Comparison of ENCODE assay signal across 14 cellular contexts in the genomic region with DNA sequence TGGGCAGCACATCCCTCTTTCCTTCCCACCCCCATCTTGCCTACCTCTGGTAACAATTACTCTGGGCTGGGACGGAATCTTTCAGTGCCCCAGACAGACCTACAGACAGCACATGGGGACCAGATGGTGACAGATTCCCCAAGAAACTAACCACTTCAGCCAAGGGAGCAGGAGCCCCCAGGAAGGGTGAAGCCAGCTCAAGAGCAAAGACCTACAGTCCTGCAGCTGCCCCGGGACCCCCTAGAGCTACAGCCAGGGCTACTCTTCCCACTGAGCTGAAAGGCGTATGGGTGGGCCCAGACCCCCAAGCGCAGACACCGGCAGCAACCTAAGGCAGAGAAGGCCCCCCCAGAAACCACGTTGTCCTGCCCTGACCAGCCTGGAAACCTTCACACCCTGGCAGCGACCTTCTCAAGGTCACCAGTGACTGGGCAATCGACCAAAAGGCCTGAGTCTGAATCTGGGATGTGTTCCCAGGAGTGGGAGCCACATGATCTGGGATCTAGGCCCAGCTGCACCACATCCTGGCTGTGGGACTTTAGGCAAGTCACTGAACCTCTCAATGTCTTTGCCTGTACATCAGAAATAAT.
DNase-seq lines count a peak whose midpoint lies in the region; ATAC-seq, FAIRE-seq and TF ChIP-seq lines count a peak whose summit lies in the region.
"Had no signal": no experiment of that assay in that cellular context is flagged by ENCODE, and none has a peak within 500 bp of the region (broad histone marks: within the 10 kb centered on the region; RNA-seq: fewer than 3 reads in every experiment).

No MANE protein-coding gene starts in this region.

- no peak overlapping the region for H3K4me3 ChIP-seq in CD4-positive, CD25-positive, alpha-beta regulatory T cell (ENCODE audit: low read depth, low read length)
- no peak overlapping the region for H3K4me3 ChIP-seq in adrenal gland
- no peak overlapping the region for H3K4me3 ChIP-seq in pancreas
- H3K4me3 ChIP-seq in naive thymus-derived CD4-positive, alpha-beta T cell (ENCODE audit: low read length), result no peak overlapping the region
- H3K4me3 ChIP-seq: GM12878, smooth muscle cell had no signal

- H3K4me1 ChIP-seq in CD4-positive, CD25-positive, alpha-beta regulatory T cell (ENCODE audit: control insufficient read depth, insufficient read depth, low read length, poor library complexity, severe bottlenecking), result no peaks in the 10 kb centered on the region
- H3K4me1 ChIP-seq in adrenal gland (replicated peaks in 1 of 2) (peaks cover 23 to 27% of the 10 kb centered on the region in 2 donors), pancreas (peaks cover 0 to 4% (median 0%) of the 10 kb centered on the region in 3 donors)
- no peaks in the 10 kb centered on the region for H3K4me1 ChIP-seq in naive thymus-derived CD4-positive, alpha-beta T cell (ENCODE audit: control insufficient read depth in 2 of 2, insufficient read depth in 2 of 2, low read length in 2 of 2)

- no peaks in the 10 kb centered on the region for H3K36me3 Mint-ChIP-seq in CD4-positive, CD25-positive, alpha-beta regulatory T cell
- H3K36me3 Mint-ChIP-seq in naive thymus-derived CD4-positive, alpha-beta T cell, result no peaks in the 10 kb centered on the region

- ATAC-seq in CD4-positive, CD25-positive, alpha-beta regulatory T cell (ENCODE audit: low read depth in 2 of 2), result no peak
- peak; percentile 75 to 93 (median 84) for ATAC-seq in pancreas
- ATAC-seq in naive thymus-derived CD4-positive, alpha-beta T cell, result no peak
- ATAC-seq: GM12878 had no signal

- POLR2A ChIA-PET in naive thymus-derived CD4-positive, alpha-beta T cell (lab: Charles Lee), result no interaction called here

- H3K27me3 ChIP-seq in CD4-positive, CD25-positive, alpha-beta regulatory T cell (ENCODE audit: control insufficient read depth, insufficient read depth, low read length), result no peaks in the 10 kb centered on the region
- no peaks in the 10 kb centered on the region for H3K27me3 ChIP-seq in adrenal gland
- no peaks in the 10 kb centered on the region for H3K27me3 ChIP-seq in pancreas
- H3K27me3 ChIP-seq in naive thymus-derived CD4-positive, alpha-beta T cell (ENCODE audit: control insufficient read depth in 2 of 2, insufficient read depth in 2 of 2, low read length in 2 of 2), result no peaks in the 10 kb centered on the region

- no peak for DNase-seq in CD4-positive, CD25-positive, alpha-beta regulatory T cell
- DNase-seq in adrenal gland (peak; percentile 89 to 95 (median 93)), cardiac septum (ENCODE audit: low spot score) (peak; percentile 85), pancreas (peak in 5 of 6 donors; percentile 58 to 77 (median 68)), NCI-H146 treated with DMSO at 0.1 percent for 48 hours (lab: John Stamatoyannopoulos, UW; ENCODE audit: unreplicated experiment) (no peak), GM20000 (ENCODE audit: low spot score) (no peak), NCI-H2081 (lab: John Stamatoyannopoulos, UW) (no peak)
- no peak for DNase-seq in naive thymus-derived CD4-positive, alpha-beta T cell
- DNase-seq: activated T-cell treated with anti-CD3 and anti-CD28 coated beads, Interleukin-2, amount 50 U/mL, for 48 hours; effector memory CD4-positive, alpha-beta T cell; MM.1S had no signal

- CTCF ChIA-PET in naive thymus-derived CD4-positive, alpha-beta T cell (lab: Charles Lee), result no interaction called here

- no peak for TF ChIP-seq POLR2A in adrenal gland (IDR thresholded peaks at IDR 0.05)

- no peak for FAIRE-seq in pancreas (lab: Jason Lieb, UNC)
- FAIRE-seq: GM12878, keratinocyte had no signal

- no peaks in the 10 kb centered on the region for H3K36me3 ChIP-seq in CD4-positive, CD25-positive, alpha-beta regulatory T cell (ENCODE audit: control insufficient read depth, insufficient read depth, low read length)
- H3K36me3 ChIP-seq in adrenal gland (replicated peaks in 1 of 2) (no peaks in the 10 kb centered on the region), pancreas (no peaks in the 10 kb centered on the region)
- no peaks in the 10 kb centered on the region for H3K36me3 ChIP-seq in naive thymus-derived CD4-positive, alpha-beta T cell (ENCODE audit: control insufficient read depth in 2 of 3, insufficient read depth in 3 of 3, low read length in 3 of 3)

- H3K27me3 Mint-ChIP-seq in CD4-positive, CD25-positive, alpha-beta regulatory T cell, result no peaks in the 10 kb centered on the region
- peaks cover 0 to 7% (median 0%) of the 10 kb centered on the region in 5 donors for H3K27me3 Mint-ChIP-seq in naive thymus-derived CD4-positive, alpha-beta T cell

- no peak overlapping the region for H3K27ac ChIP-seq in CD4-positive, CD25-positive, alpha-beta regulatory T cell (ENCODE audit: insufficient read depth, low read length, poor library complexity, severe bottlenecking)
- H3K27ac ChIP-seq in adrenal gland (peak overlapping the region in 3 of 5 donors; percentile 7 to 91 (median 59)), pancreas (no peak overlapping the region)
- H3K27ac ChIP-seq in naive thymus-derived CD4-positive, alpha-beta T cell (ENCODE audit: low read depth, low read length), result no peak overlapping the region

- H3K4me3 Mint-ChIP-seq in CD4-positive, CD25-positive, alpha-beta regulatory T cell, result no peak overlapping the region
- H3K4me3 Mint-ChIP-seq in naive thymus-derived CD4-positive, alpha-beta T cell, result no peak overlapping the region

- intact Hi-C loops in adrenal gland (cut with DNase I), result no loop called here
- intact Hi-C loops in cardiac septum (cut with DNase I), result loop anchor here (2.0 to 5.0 kb wide), 2 partner anchors 26 to 48 kb away; no protein-coding TSS in a partner anchor
- intact Hi-C loops in pancreas (cut with DNase I), result no loop called here
- intact Hi-C loops in naive thymus-derived CD4-positive, alpha-beta T cell (cut with micrococcal nuclease), result no loop called here

- WGBS in adrenal gland, 4 donors, result 38 to 86% (median 43%) methylated on average over 2 to 8 of the region's 8 CpGs
- 50 to 52% methylated on average over 8 of the region's 8 CpGs for WGBS in pancreas, 2 donors

- H3K9me3 ChIP-seq in CD4-positive, CD25-positive, alpha-beta regulatory T cell (ENCODE audit: control insufficient read depth in 2 of 2, low read length in 2 of 2), result no peaks in the 10 kb centered on the region
- H3K9me3 ChIP-seq in adrenal gland (replicated peaks in 1 of 3), result no peaks in the 10 kb centered on the region
- H3K9me3 ChIP-seq in pancreas, result no peaks in the 10 kb centered on the region
- H3K9me3 ChIP-seq in naive thymus-derived CD4-positive, alpha-beta T cell (ENCODE audit: control insufficient read depth in 2 of 3, low read length in 3 of 3), result no peaks in the 10 kb centered on the region

- H3K9me3 Mint-ChIP-seq in CD4-positive, CD25-positive, alpha-beta regulatory T cell, result peaks cover 0 to 2% (median 0%) of the 10 kb centered on the region in 7 donors
- no peaks in the 10 kb centered on the region for H3K9me3 Mint-ChIP-seq in naive thymus-derived CD4-positive, alpha-beta T cell

- no peak for TF ChIP-seq CTCF in adrenal gland (IDR thresholded peaks at IDR 0.05)
- TF ChIP-seq CTCF in pancreas (IDR thresholded peaks at IDR 0.05), result no peak
- TF ChIP-seq CTCF in GM20000 (IDR thresholded peaks at IDR 0.05; ENCODE audit: extremely low read depth, missing control alignments), result no peak

- H3K4me1 Mint-ChIP-seq in CD4-positive, CD25-positive, alpha-beta regulatory T cell, result no peaks in the 10 kb centered on the region
- peaks cover 0 to 3% (median 0%) of the 10 kb centered on the region in 7 donors for H3K4me1 Mint-ChIP-seq in naive thymus-derived CD4-positive, alpha-beta T cell

- peak overlapping the region in 2 of 3 donors; percentile 42 to 66 for H3K27ac Mint-ChIP-seq in CD4-positive, CD25-positive, alpha-beta regulatory T cell
- H3K27ac Mint-ChIP-seq in naive thymus-derived CD4-positive, alpha-beta T cell, result no peak overlapping the region

Comparison
In these comparisons a context has a peak if more than half of its experiments do, and no peak if none do; other contexts are left out.
1. ATAC-seq: peak in pancreas (4 of 4); none in CD4-positive, CD25-positive, alpha-beta regulatory T cell (0 of 2) and naive thymus-derived CD4-positive, alpha-beta T cell (single experiment).
2. DNase-seq: peak in adrenal gland (7 of 7), cardiac septum (single experiment) and pancreas (5 of 6); none in CD4-positive, CD25-positive, alpha-beta regulatory T cell (0 of 3), NCI-H146 treated with DMSO at 0.1 percent for 48 hours (single experiment), naive thymus-derived CD4-positive, alpha-beta T cell (0 of 9), GM20000 (single experiment) and NCI-H2081 (0 of 2).
3. H3K27ac ChIP-seq: peak in adrenal gland (3 of 5); none in CD4-positive, CD25-positive, alpha-beta regulatory T cell (single experiment), pancreas (0 of 4) and naive thymus-derived CD4-positive, alpha-beta T cell (single experiment).
4. H3K27ac Mint-ChIP-seq: peak in CD4-positive, CD25-positive, alpha-beta regulatory T cell (2 of 3); none in naive thymus-derived CD4-positive, alpha-beta T cell (0 of 9).